20 cellular contexts compared by ENCODE assay signal in the genomic region with DNA sequence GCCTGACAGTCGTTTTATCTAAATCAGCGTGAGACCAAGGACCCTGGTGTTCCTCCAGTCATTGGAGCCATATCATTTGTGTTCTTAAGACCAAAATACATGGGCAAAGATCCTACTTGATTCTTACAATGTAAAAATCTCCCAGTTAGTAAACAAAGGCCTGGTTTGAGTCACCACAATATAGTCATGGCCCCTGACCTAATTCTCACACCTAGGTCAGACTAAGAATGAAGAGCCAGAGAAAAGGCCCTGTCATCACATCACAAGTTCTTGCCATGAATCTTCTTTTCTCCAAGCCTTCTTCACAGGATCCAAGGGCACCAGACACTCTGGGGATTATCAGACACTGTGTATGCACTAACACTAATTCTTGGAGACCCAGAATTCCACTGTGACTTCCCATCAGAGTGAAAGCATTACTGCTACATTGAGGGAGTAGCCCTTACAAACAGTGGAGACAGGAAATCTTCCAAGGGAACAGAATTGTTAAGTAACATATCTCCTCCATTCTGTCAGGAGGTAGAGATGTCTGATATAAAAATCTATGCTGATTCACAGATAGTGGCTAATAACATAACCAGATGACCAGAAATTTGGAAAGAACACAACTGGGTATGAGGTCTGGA. TPM values are rescaled to one million over a fixed set of nuclear protein-coding genes. Genes with fewer than 3 reads are reported as not detected.
DNase-seq lines count a peak whose midpoint lies in the region; ATAC-seq and TF ChIP-seq lines count a peak whose summit lies in the region.
"Had no signal": no experiment of that assay in that cellular context is flagged by ENCODE, and none has a peak within 500 bp of the region (broad histone marks: within the 10 kb centered on the region; RNA-seq: fewer than 3 reads in every experiment).

No MANE protein-coding gene starts in this region.

- no peak for DNase-seq in activated CD4-positive, alpha-beta T cell treated with anti-CD3 and anti-CD28 coated beads for 36 hours
- DNase-seq in activated CD4-positive, alpha-beta T cell treated with anti-CD3 and anti-CD28 coated beads for 1 hour, result no peak
- no peak for DNase-seq in CD8-positive, alpha-beta T cell
- no peak for DNase-seq in adipocyte (ENCODE audit: low read depth)
- DNase-seq in left colon, result no peak
- no peak for DNase-seq in NCI-H748 treated with DMSO at 0.1 percent for 48 hours (lab: John Stamatoyannopoulos, UW)
- DNase-seq in naive thymus-derived CD4-positive, alpha-beta T cell, result no peak
- DNase-seq: CD4-positive, alpha-beta memory T cell; H9; NCI-H1105 treated with DMSO at 0.1 percent for 48 hours; NCI-H187; NCI-H226; NCI-H526; NK-92 treated with Interleukin-12 subunit alpha and Interleukin-12 subunit beta, amount 100 ng/mL, for 24 hours; RPMI8226 had no signal

- H3K36me3 Mint-ChIP-seq in activated CD4-positive, alpha-beta T cell treated with anti-CD3 and anti-CD28 coated beads for 36 hours (ENCODE audit: low read depth), result peaks cover 14% of the 10 kb centered on the region
- peaks cover 18% of the 10 kb centered on the region for H3K36me3 Mint-ChIP-seq in CD8-positive, alpha-beta T cell
- H3K36me3 Mint-ChIP-seq in naive thymus-derived CD4-positive, alpha-beta T cell, result peaks cover 0 to 25% (median 13%) of the 10 kb centered on the region in 5 donors

- H3K9me3 ChIP-seq in CD8-positive, alpha-beta T cell (ENCODE audit: low read length), result no peaks in the 10 kb centered on the region
- H3K9me3 ChIP-seq in adipocyte (ENCODE audit: control insufficient read depth, low read length), result no peaks in the 10 kb centered on the region
- no peaks in the 10 kb centered on the region for H3K9me3 ChIP-seq in naive thymus-derived CD4-positive, alpha-beta T cell (ENCODE audit: control insufficient read depth in 2 of 3, low read length in 3 of 3)

- H3K4me3 Mint-ChIP-seq in activated CD4-positive, alpha-beta T cell treated with anti-CD3 and anti-CD28 coated beads for 36 hours, result no peak overlapping the region
- H3K4me3 Mint-ChIP-seq in CD8-positive, alpha-beta T cell, result no peak overlapping the region
- no peak overlapping the region for H3K4me3 Mint-ChIP-seq in naive thymus-derived CD4-positive, alpha-beta T cell
- H3K4me3 Mint-ChIP-seq: CD4-positive, alpha-beta memory T cell; H9 had no signal

- POLR2A ChIA-PET in activated CD4-positive, alpha-beta T cell treated with anti-CD3 and anti-CD28 coated beads for 36 hours (lab: Charles Lee), result no interaction called here
- POLR2A ChIA-PET in CD8-positive, alpha-beta T cell (lab: Charles Lee), result no interaction called here
- POLR2A ChIA-PET in naive thymus-derived CD4-positive, alpha-beta T cell (lab: Charles Lee), result no interaction called here

- CTCF ChIA-PET in activated CD4-positive, alpha-beta T cell treated with anti-CD3 and anti-CD28 coated beads for 36 hours (lab: Charles Lee), result no interaction called here
- CTCF ChIA-PET in CD8-positive, alpha-beta T cell (lab: Charles Lee), result no interaction called here
- CTCF ChIA-PET in naive thymus-derived CD4-positive, alpha-beta T cell (lab: Charles Lee), result no interaction called here

- H3K27me3 Mint-ChIP-seq in activated CD4-positive, alpha-beta T cell treated with anti-CD3 and anti-CD28 coated beads for 36 hours, result no peaks in the 10 kb centered on the region
- H3K27me3 Mint-ChIP-seq in CD8-positive, alpha-beta T cell (ENCODE audit: low read depth), result no peaks in the 10 kb centered on the region
- no peaks in the 10 kb centered on the region for H3K27me3 Mint-ChIP-seq in naive thymus-derived CD4-positive, alpha-beta T cell
- H3K27me3 Mint-ChIP-seq: CD4-positive, alpha-beta memory T cell had no signal

- no peaks in the 10 kb centered on the region for H3K4me1 Mint-ChIP-seq in activated CD4-positive, alpha-beta T cell treated with anti-CD3 and anti-CD28 coated beads for 36 hours
- H3K4me1 Mint-ChIP-seq in CD8-positive, alpha-beta T cell (ENCODE audit: low read depth), result no peaks in the 10 kb centered on the region
- no peaks in the 10 kb centered on the region for H3K4me1 Mint-ChIP-seq in naive thymus-derived CD4-positive, alpha-beta T cell
- H3K4me1 Mint-ChIP-seq: CD4-positive, alpha-beta memory T cell; H9 had no signal

- H3K27ac Mint-ChIP-seq in activated CD4-positive, alpha-beta T cell treated with anti-CD3 and anti-CD28 coated beads for 36 hours, result no peak overlapping the region
- peak overlapping the region; percentile 25 for H3K27ac Mint-ChIP-seq in CD8-positive, alpha-beta T cell
- no peak overlapping the region for H3K27ac Mint-ChIP-seq in naive thymus-derived CD4-positive, alpha-beta T cell
- H3K27ac Mint-ChIP-seq: H9 had no signal

- no peaks in the 10 kb centered on the region for H3K4me1 ChIP-seq in CD8-positive, alpha-beta T cell (ENCODE audit: insufficient read depth, low read length)
- peaks cover 32% of the 10 kb centered on the region for H3K4me1 ChIP-seq in adipocyte (ENCODE audit: control insufficient read depth, insufficient read depth, low read length)
- no peaks in the 10 kb centered on the region for H3K4me1 ChIP-seq in naive thymus-derived CD4-positive, alpha-beta T cell (ENCODE audit: control insufficient read depth in 2 of 2, insufficient read depth in 2 of 2, low read length in 2 of 2)

- peak overlapping the region; percentile 21 for H3K9ac ChIP-seq in adipocyte (ENCODE audit: low read length)

- H3K27ac ChIP-seq in CD8-positive, alpha-beta T cell (ENCODE audit: low read depth, low read length), result no peak overlapping the region
- H3K27ac ChIP-seq in naive thymus-derived CD4-positive, alpha-beta T cell (ENCODE audit: low read depth, low read length), result no peak overlapping the region

- ATAC-seq in activated CD4-positive, alpha-beta T cell treated with anti-CD3 and anti-CD28 coated beads for 36 hours, result peak; percentile 51
- ATAC-seq in CD8-positive, alpha-beta T cell, result no peak
- ATAC-seq in left colon, result peak; percentile 25
- ATAC-seq in HG02610 (IDR thresholded peaks at IDR 0.05; ENCODE audit: unreplicated experiment), result no peak
- ATAC-seq in naive thymus-derived CD4-positive, alpha-beta T cell, result no peak

- TF ChIP-seq CTCF in CD8-positive, alpha-beta T cell (IDR thresholded peaks at IDR 0.05), result no peak

- H3K36me3 ChIP-seq in CD8-positive, alpha-beta T cell (ENCODE audit: insufficient read depth, low read length), result peaks cover 19% of the 10 kb centered on the region
- H3K36me3 ChIP-seq in adipocyte (ENCODE audit: control insufficient read depth, insufficient read depth, low read length, severe bottlenecking), result peaks cover 21% of the 10 kb centered on the region
- H3K36me3 ChIP-seq in naive thymus-derived CD4-positive, alpha-beta T cell (ENCODE audit: control insufficient read depth in 2 of 3, insufficient read depth in 3 of 3, low read length in 3 of 3), result peaks cover 12 to 39% (median 16%) of the 10 kb centered on the region in 3 experiments

- no peaks in the 10 kb centered on the region for H3K9me3 Mint-ChIP-seq in activated CD4-positive, alpha-beta T cell treated with anti-CD3 and anti-CD28 coated beads for 36 hours (ENCODE audit: low read depth)
- no peaks in the 10 kb centered on the region for H3K9me3 Mint-ChIP-seq in CD8-positive, alpha-beta T cell
- no peaks in the 10 kb centered on the region for H3K9me3 Mint-ChIP-seq in naive thymus-derived CD4-positive, alpha-beta T cell
- H3K9me3 Mint-ChIP-seq: CD4-positive, alpha-beta memory T cell; H9 had no signal

- no peak overlapping the region for H3K4me3 ChIP-seq in CD8-positive, alpha-beta T cell (ENCODE audit: low read depth, low read length)
- no peak overlapping the region for H3K4me3 ChIP-seq in adipocyte (ENCODE audit: low read length)
- no peak overlapping the region for H3K4me3 ChIP-seq in naive thymus-derived CD4-positive, alpha-beta T cell (ENCODE audit: low read length)

- no peaks in the 10 kb centered on the region for H3K27me3 ChIP-seq in CD8-positive, alpha-beta T cell (ENCODE audit: insufficient read depth, low read length)
- no peaks in the 10 kb centered on the region for H3K27me3 ChIP-seq in adipocyte (replicated peaks; ENCODE audit: control insufficient read depth, insufficient read depth, low read length)
- no peaks in the 10 kb centered on the region for H3K27me3 ChIP-seq in naive thymus-derived CD4-positive, alpha-beta T cell (ENCODE audit: control insufficient read depth in 2 of 2, insufficient read depth in 2 of 2, low read length in 2 of 2)

- intact Hi-C loops in activated CD4-positive, alpha-beta T cell treated with anti-CD3 and anti-CD28 coated beads for 36 hours (cut with DNase I, micrococcal nuclease), result no loop called here
- intact Hi-C loops in CD8-positive, alpha-beta T cell (cut with DNase I, micrococcal nuclease), result no loop called here
- intact Hi-C loops in left colon (cut with DNase I, micrococcal nuclease), result no loop called here
- intact Hi-C loops in naive thymus-derived CD4-positive, alpha-beta T cell (cut with micrococcal nuclease), result no loop called here

RNA-seq across cellular contexts. Expression of gene ERVW-1, which starts 7.6 kb away (rescaled TPM):
- not detected for total RNA-seq in activated CD4-positive, alpha-beta T cell treated with anti-CD3 and anti-CD28 coated beads for 36 hours
- not detected for total RNA-seq in CD8-positive, alpha-beta T cell
- not detected for total RNA-seq in left colon
- total RNA-seq in naive thymus-derived CD4-positive, alpha-beta T cell, result under 1 TPM in 1 of 5 experiments, not detected in 4; 0.24 TPM
- not detected for polyA plus RNA-seq in naive thymus-derived CD4-positive, alpha-beta T cell
- total RNA-seq: A172, H9, HT1080, OCI-LY7 had no signal
- polyA plus RNA-seq: BJ; CD4-positive, alpha-beta memory T cell had no signal

RNA-seq across cellular contexts. Expression of gene GATAD1, which starts 38.1 kb away (rescaled TPM):
- total RNA-seq in activated CD4-positive, alpha-beta T cell treated with anti-CD3 and anti-CD28 coated beads for 36 hours, result 10 to 100 TPM; 18.4 to 19.0 TPM
- total RNA-seq in CD8-positive, alpha-beta T cell, result 10 to 100 TPM; 10.3 to 10.5 TPM
- total RNA-seq in left colon, result 10 to 100 TPM; 29.7 to 34.3 TPM
- 10 to 100 TPM; 16.4 to 34.7 (median 22.7) TPM for total RNA-seq in naive thymus-derived CD4-positive, alpha-beta T cell
- 1 to 10 TPM; 5.3 to 7.9 TPM for polyA plus RNA-seq in naive thymus-derived CD4-positive, alpha-beta T cell

RNA-seq across cellular contexts. Expression of gene PEX1, which starts 42.9 kb away (rescaled TPM):
- 10 to 100 TPM; 14.7 to 16.0 TPM for total RNA-seq in activated CD4-positive, alpha-beta T cell treated with anti-CD3 and anti-CD28 coated beads for 36 hours
- total RNA-seq in CD8-positive, alpha-beta T cell, result 10 to 100 TPM; 17.8 to 18.1 TPM
- 10 to 100 TPM; 19.0 to 23.7 TPM for total RNA-seq in left colon
- 10 to 100 TPM; 18.6 to 43.3 (median 25.6) TPM for total RNA-seq in naive thymus-derived CD4-positive, alpha-beta T cell
- polyA plus RNA-seq in naive thymus-derived CD4-positive, alpha-beta T cell, result 1 to 10 TPM; 9.7 to 9.8 TPM

RNA-seq across cellular contexts. Expression of gene RBM48, which starts 43.2 kb away (rescaled TPM):
- 10 to 100 TPM; 12.8 to 13.1 TPM for total RNA-seq in activated CD4-positive, alpha-beta T cell treated with anti-CD3 and anti-CD28 coated beads for 36 hours
- total RNA-seq in CD8-positive, alpha-beta T cell, result 10 to 100 TPM; 52.7 to 54.6 TPM
- 1 to 10 TPM; 7.9 to 9.4 TPM for total RNA-seq in left colon
- 10 to 100 TPM; 16.9 to 42.7 (median 37.8) TPM for total RNA-seq in naive thymus-derived CD4-positive, alpha-beta T cell
- polyA plus RNA-seq in naive thymus-derived CD4-positive, alpha-beta T cell, result 10 to 100 TPM; 35.6 to 39.3 TPM

Comparison
In these comparisons a context has a peak if more than half of its experiments do, and no peak if none do; other contexts are left out.
1. ATAC-seq: peak in activated CD4-positive, alpha-beta T cell treated with anti-CD3 and anti-CD28 coated beads for 36 hours (single experiment) and left colon (single experiment); none in CD8-positive, alpha-beta T cell (single experiment), HG02610 (single experiment) and naive thymus-derived CD4-positive, alpha-beta T cell (single experiment).